12 cellular contexts compared by ENCODE assay signal in genomic region chr9:129981180-129981907, GRCh38.
DNase-seq lines count a peak whose midpoint lies in the region; ATAC-seq and TF ChIP-seq lines count a peak whose summit lies in the region.
"Had no signal": no experiment of that assay in that cellular context is flagged by ENCODE, and none has a peak within 500 bp of the region (broad histone marks: within the 10 kb centered on the region; RNA-seq: fewer than 3 reads in every experiment).

No MANE protein-coding gene starts in this region.

- H3K9me3 ChIP-seq in fibroblast of lung (ENCODE audit: control insufficient read depth, insufficient read depth, low read depth, low read length), result no peaks in the 10 kb centered on the region
- H3K9me3 ChIP-seq in mucosa of descending colon, result no peaks in the 10 kb centered on the region
- H3K9me3 ChIP-seq: thyroid gland had no signal

- H3K36me3 Mint-ChIP-seq in stimulated activated naive CD8-positive, alpha-beta T cell treated with anti-CD3 and anti-CD28 coated beads, Interleukin-15, Interleukin-2, amounts not matched to agents 100 ng/mL and 50 ng/mL, for 24 hours (ENCODE audit: low read depth), result peaks cover 70% of the 10 kb centered on the region
- peaks cover 16 to 20% of the 10 kb centered on the region in 2 donors for H3K36me3 Mint-ChIP-seq in naive B cell

- no peak overlapping the region for H3K27ac ChIP-seq in fibroblast of lung (ENCODE audit: insufficient read depth, low read length)

- H3K4me2 ChIP-seq in fibroblast of lung (ENCODE audit: extremely low read depth, insufficient read depth, low read length), result no peak overlapping the region

- H3K4me3 Mint-ChIP-seq in stimulated activated naive CD8-positive, alpha-beta T cell treated with anti-CD3 and anti-CD28 coated beads, Interleukin-15, Interleukin-2, amounts not matched to agents 100 ng/mL and 50 ng/mL, for 24 hours, result no peak overlapping the region
- H3K4me3 Mint-ChIP-seq in naive B cell, result no peak overlapping the region
- H3K4me3 Mint-ChIP-seq: T-helper 1 cell treated with Interleukin-12 subunit alpha and Interleukin-12 subunit beta and Interleukin-4 antibody, amounts not matched to agents 30 μg/mL and 1 μg/mL, for 36 hours had no signal

- peaks cover 2% of the 10 kb centered on the region for H3K79me2 ChIP-seq in fibroblast of lung (ENCODE audit: control insufficient read depth, insufficient read depth, low read length)

- intact Hi-C loops in mucosa of descending colon (cut with DNase I, micrococcal nuclease), result no loop called here

- H3K27me3 ChIP-seq in fibroblast of lung (ENCODE audit: control insufficient read depth, insufficient read depth, low read length), result no peaks in the 10 kb centered on the region
- H3K27me3 ChIP-seq: thyroid gland had no signal

- H3K36me3 ChIP-seq in fibroblast of lung (ENCODE audit: control insufficient read depth, insufficient read depth, low read length) (no peaks in the 10 kb centered on the region), mucosa of descending colon (ENCODE audit: low read depth) (no peaks in the 10 kb centered on the region)

- H3K9me3 Mint-ChIP-seq in stimulated activated naive CD8-positive, alpha-beta T cell treated with anti-CD3 and anti-CD28 coated beads, Interleukin-15, Interleukin-2, amounts not matched to agents 100 ng/mL and 50 ng/mL, for 24 hours, result no peaks in the 10 kb centered on the region
- H3K9me3 Mint-ChIP-seq in naive B cell, result peaks cover 0 to 2% (median 0%) of the 10 kb centered on the region in 7 donors
- H3K9me3 Mint-ChIP-seq: T-helper 1 cell treated with Interleukin-12 subunit alpha and Interleukin-12 subunit beta and Interleukin-4 antibody, amounts not matched to agents 30 μg/mL and 1 μg/mL, for 36 hours had no signal

- H2AFZ ChIP-seq in fibroblast of lung (ENCODE audit: low read length), result no peak overlapping the region

- H4K20me1 ChIP-seq in fibroblast of lung (ENCODE audit: control insufficient read depth, extremely low read depth, insufficient read depth, low read length), result no peaks in the 10 kb centered on the region

- no peak overlapping the region for H3K9ac ChIP-seq in fibroblast of lung (ENCODE audit: insufficient read depth, low read length)

- no peaks in the 10 kb centered on the region for H3K27me3 Mint-ChIP-seq in stimulated activated naive CD8-positive, alpha-beta T cell treated with anti-CD3 and anti-CD28 coated beads, Interleukin-15, Interleukin-2, amounts not matched to agents 100 ng/mL and 50 ng/mL, for 24 hours
- H3K27me3 Mint-ChIP-seq in naive B cell, result no peaks in the 10 kb centered on the region

- peaks cover 59% of the 10 kb centered on the region for H3K4me1 Mint-ChIP-seq in stimulated activated naive CD8-positive, alpha-beta T cell treated with anti-CD3 and anti-CD28 coated beads, Interleukin-15, Interleukin-2, amounts not matched to agents 100 ng/mL and 50 ng/mL, for 24 hours (ENCODE audit: low read depth)
- peaks cover 24 to 70% (median 42%) of the 10 kb centered on the region in 3 donors for H3K4me1 Mint-ChIP-seq in naive B cell

- ATAC-seq in stimulated activated naive CD8-positive, alpha-beta T cell treated with anti-CD3 and anti-CD28 coated beads, Interleukin-15, Interleukin-2, amounts not matched to agents 100 U/mL and 50 U/mL, for 24 hours, result no peak
- ATAC-seq in naive B cell (ENCODE audit: low read depth in 2 of 2) (no peak), mucosa of descending colon (no peak), GM18519 (IDR thresholded peaks at IDR 0.05; ENCODE audit: low FRiP score, unreplicated experiment) (no peak)

- H3K4me1 ChIP-seq in fibroblast of lung (ENCODE audit: control insufficient read depth, extremely low read depth, insufficient read depth, low read length) (no peaks in the 10 kb centered on the region), mucosa of descending colon (ENCODE audit: low read depth) (no peaks in the 10 kb centered on the region)

- no peak for DNase-seq in stimulated activated naive CD8-positive, alpha-beta T cell treated with anti-CD3 and anti-CD28 coated beads, Interleukin-15, Interleukin-2, amounts not matched to agents 100 U/mL and 50 U/mL, for 24 hours
- DNase-seq in fibroblast of lung (ENCODE audit: low read depth in 2 of 2) (peak; percentile 27 to 64), naive B cell (no peak), mucosa of descending colon (no peak), NCI-H1092 (lab: John Stamatoyannopoulos, UW) (no peak), SIG-M5 treated with dmso at 0.1 percent for 504 hours (lab: John Stamatoyannopoulos, UW; ENCODE audit: unreplicated experiment) (no peak)
- DNase-seq: AML-193, GOT3 had no signal

- H3K27ac Mint-ChIP-seq in stimulated activated naive CD8-positive, alpha-beta T cell treated with anti-CD3 and anti-CD28 coated beads, Interleukin-15, Interleukin-2, amounts not matched to agents 100 ng/mL and 50 ng/mL, for 24 hours, result peak overlapping the region; percentile 86
- peak overlapping the region in 5 of 6 donors; percentile 58 to 98 (median 80) for H3K27ac Mint-ChIP-seq in naive B cell
- H3K27ac Mint-ChIP-seq: T-helper 1 cell treated with Interleukin-12 subunit alpha and Interleukin-12 subunit beta and Interleukin-4 antibody, amounts not matched to agents 30 μg/mL and 1 μg/mL, for 36 hours had no signal

- H3K4me3 ChIP-seq in fibroblast of lung (replicated peaks in 1 of 4; ENCODE audit: control extremely low read depth in 1 of 4, insufficient read depth in 1 of 4, low read depth in 3 of 4, low read length in 4 of 4) (no peak overlapping the region), mucosa of descending colon (no peak overlapping the region)
- H3K4me3 ChIP-seq: thyroid gland had no signal

- no peak for TF ChIP-seq CTCF in fibroblast of lung (conservative IDR thresholded peaks at IDR 0.05 in 1 of 2, IDR thresholded peaks at IDR 0.05 in 1 of 2; ENCODE audit: low read depth in 1 of 2, low read length in 2 of 2)
- TF ChIP-seq CTCF in mucosa of descending colon (IDR thresholded peaks at IDR 0.05), result no peak

Comparison
In these comparisons a context has a peak if more than half of its experiments do, and no peak if none do; other contexts are left out.
1. DNase-seq: peak in fibroblast of lung (2 of 2); none in stimulated activated naive CD8-positive, alpha-beta T cell treated with anti-CD3 and anti-CD28 coated beads, Interleukin-15, Interleukin-2, amounts not matched to agents 100 U/mL and 50 U/mL, for 24 hours (single experiment), naive B cell (single experiment), mucosa of descending colon (0 of 3), NCI-H1092 (single experiment) and SIG-M5 treated with dmso at 0.1 percent for 504 hours (single experiment).